In genomic region chr5:177003649-177004048, GRCh38 we compare ENCODE assay signal across 1 cellular context.
TF ChIP-seq lines count a peak whose summit lies in the region.

No MANE protein-coding gene starts in this region.

TF ChIP-seq in GM23338, 12 proteins besides CTCF, POLR2A, EP300 and RAD21 (continued from another document):
- TF ChIP-seq ZNF462 (CRISPR knock-in tag; IDR thresholded peaks at IDR 0.05), result no peak
- TF ChIP-seq STAT1 (IDR thresholded peaks at IDR 0.05; ENCODE audit: unreplicated experiment), result no peak
